Comparison of ENCODE assay signal across 13 cellular contexts in genomic region chr2:118668431-118669424, GRCh38.
DNase-seq lines count a peak whose midpoint lies in the region; ATAC-seq and TF ChIP-seq lines count a peak whose summit lies in the region.
"Had no signal": no experiment of that assay in that cellular context is flagged by ENCODE, and none has a peak within 500 bp of the region (broad histone marks: within the 10 kb centered on the region; RNA-seq: fewer than 3 reads in every experiment).

No MANE protein-coding gene starts in this region.

- H3K27me3 ChIP-seq in neuron (ENCODE audit: insufficient read depth, low read length) (no peaks in the 10 kb centered on the region), spleen (replicated peaks in 1 of 7) (no peaks in the 10 kb centered on the region), MM.1S (replicated peaks; ENCODE audit: insufficient read depth, low read length) (no peaks in the 10 kb centered on the region)
- H3K27me3 ChIP-seq: ascending aorta had no signal

- POLR2A ChIA-PET in T-cell (lab: Charles Lee), result no interaction called here

- H2AFZ ChIP-seq in neuron (ENCODE audit: low read depth, low read length), result peak overlapping the region; percentile 26
- H2AFZ ChIP-seq in MM.1S (ENCODE audit: low read length), result no peak overlapping the region

- H3K27me3 Mint-ChIP-seq in T-cell, result peaks cover 4 to 13% of the 10 kb centered on the region in 2 donors

- H3K36me3 ChIP-seq in neuron (ENCODE audit: insufficient read depth, low read length), result no peaks in the 10 kb centered on the region
- H3K36me3 ChIP-seq in spleen, result no peaks in the 10 kb centered on the region
- no peaks in the 10 kb centered on the region for H3K36me3 ChIP-seq in MM.1S (replicated peaks; ENCODE audit: insufficient read depth, low read length)
- H3K36me3 ChIP-seq: ascending aorta had no signal

- H3K36me3 Mint-ChIP-seq in T-cell, result no peaks in the 10 kb centered on the region

- H3K4me1 ChIP-seq in neuron (ENCODE audit: insufficient read depth, low read length), result peaks cover 26% of the 10 kb centered on the region
- H3K4me1 ChIP-seq in spleen, result no peaks in the 10 kb centered on the region
- no peaks in the 10 kb centered on the region for H3K4me1 ChIP-seq in MM.1S (ENCODE audit: low read length)

- no peaks in the 10 kb centered on the region for H3K4me1 Mint-ChIP-seq in T-cell

- no peaks in the 10 kb centered on the region for H4K20me1 ChIP-seq in MM.1S (ENCODE audit: insufficient read depth, low read length)

- intact Hi-C loops in spleen (cut with DNase I; ENCODE audit: low total_unique reads), result no loop called here

- no peak overlapping the region for H3K9ac ChIP-seq in MM.1S (ENCODE audit: low read length)

- no peak for TF ChIP-seq CTCF in epithelial cell of esophagus (IDR thresholded peaks at IDR 0.05; ENCODE audit: insufficient read depth, low read depth, low read length, missing control alignments)
- TF ChIP-seq CTCF in spleen (IDR thresholded peaks at IDR 0.05 in 8 of 11, conservative IDR thresholded peaks at IDR 0.05 in 3 of 11), result no peak
- TF ChIP-seq CTCF in MM.1S (IDR thresholded peaks at IDR 0.05; ENCODE audit: low read length), result no peak

- H3K79me2 ChIP-seq in MM.1S (ENCODE audit: low read length), result no peaks in the 10 kb centered on the region

- no peak overlapping the region for H3K4me3 ChIP-seq in epithelial cell of esophagus (ENCODE audit: low read length)
- H3K4me3 ChIP-seq in neuron (ENCODE audit: low read length), result peak overlapping the region; percentile 6
- H3K4me3 ChIP-seq in spleen, result no peak overlapping the region
- H3K4me3 ChIP-seq in MM.1S (ENCODE audit: low read length), result no peak overlapping the region
- H3K4me3 ChIP-seq: ascending aorta, skin epidermis had no signal

- no peak overlapping the region for H3K4me3 Mint-ChIP-seq in T-cell

- TF ChIP-seq POLR2A in spleen (IDR thresholded peaks at IDR 0.05), result no peak

- no peak overlapping the region for H3K4me2 ChIP-seq in MM.1S (ENCODE audit: low read depth, low read length)

- H3K9me3 Mint-ChIP-seq in T-cell, result peaks cover 0 to 10% (median 0%) of the 10 kb centered on the region in 3 donors

- H3K9me2 ChIP-seq in MM.1S (replicated peaks; ENCODE audit: insufficient read depth, low read length), result no peaks in the 10 kb centered on the region

- H3K9me3 ChIP-seq in neuron (ENCODE audit: low read length) (no peaks in the 10 kb centered on the region), spleen (no peaks in the 10 kb centered on the region), MM.1S (replicated peaks; ENCODE audit: insufficient read depth, low read length) (no peaks in the 10 kb centered on the region)
- H3K9me3 ChIP-seq: ascending aorta had no signal

- H3K27ac Mint-ChIP-seq in T-cell, result no peak overlapping the region

- CTCF ChIA-PET in T-cell (lab: Charles Lee), result no interaction called here

- ATAC-seq in GM19023 (IDR thresholded peaks at IDR 0.05; ENCODE audit: unreplicated experiment), result no peak
- ATAC-seq in T-cell (replicated peaks in 1 of 4), result no peak
- ATAC-seq: stimulated activated naive CD8-positive, alpha-beta T cell treated with anti-CD3 and anti-CD28 coated beads, Interleukin-15, Interleukin-2, amounts not matched to agents 100 U/mL and 50 U/mL, for 24 hours had no signal

- no peaks in the 10 kb centered on the region for H3F3A ChIP-seq in MM.1S (ENCODE audit: insufficient read depth, low read length)

- 68 to 81% (median 74%) methylated on average over 9 of the region's 9 CpGs for WGBS in spleen, 5 donors

- peak; percentile 71 for DNase-seq in AG20443 (ENCODE audit: low spot score)
- peak; percentile 17 for DNase-seq in NCI-H226
- DNase-seq in epithelial cell of esophagus (ENCODE audit: low read depth), result peak; percentile 75
- no peak for DNase-seq in spleen
- DNase-seq in MM.1S, result no peak
- no peak for DNase-seq in T-cell
- DNase-seq: activated CD4-positive, alpha-beta T cell treated with anti-CD3 and anti-CD28 coated beads, Interleukin-2, amount 50 U/mL, for 48 hours; hypothalamus; stimulated activated naive CD8-positive, alpha-beta T cell treated with anti-CD3 and anti-CD28 coated beads, Interleukin-15, Interleukin-2, amounts not matched to agents 100 U/mL and 50 U/mL, for 24 hours had no signal

- H3K27ac ChIP-seq in spleen (no peak overlapping the region), MM.1S (ENCODE audit: low read length) (no peak overlapping the region)

Comparison
In these comparisons a context has a peak if more than half of its experiments do, and no peak if none do; other contexts are left out.
1. DNase-seq: peak in AG20443 (single experiment), NCI-H226 (single experiment) and epithelial cell of esophagus (single experiment); none in spleen (single experiment), MM.1S (single experiment) and T-cell (0 of 34).